17 cellular contexts compared by ENCODE assay signal in the genomic region with DNA sequence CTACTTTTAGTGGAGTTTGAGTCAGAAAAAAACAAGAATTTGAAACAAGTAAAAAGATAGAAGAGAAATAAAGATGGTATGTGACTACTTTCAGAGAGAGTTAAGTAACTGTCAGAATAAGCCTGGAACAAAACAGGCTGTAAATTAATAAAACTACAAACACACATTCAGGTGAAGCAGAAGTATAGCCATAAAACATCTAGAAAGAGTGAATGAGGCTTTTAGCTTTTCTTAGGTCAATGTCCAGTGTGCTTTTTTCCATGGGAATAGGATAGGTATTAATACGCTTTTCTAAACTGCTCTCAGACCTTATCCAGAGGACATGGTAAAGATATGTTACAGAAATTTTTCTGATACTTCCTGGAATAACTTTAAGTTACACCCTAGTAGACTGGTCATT. TPM values are rescaled to one million over a fixed set of nuclear protein-coding genes. Genes with fewer than 3 reads are reported as not detected.
DNase-seq lines count a peak whose midpoint lies in the region; ATAC-seq, FAIRE-seq and TF ChIP-seq lines count a peak whose summit lies in the region.
"Had no signal": no experiment of that assay in that cellular context is flagged by ENCODE, and none has a peak within 500 bp of the region (broad histone marks: within the 10 kb centered on the region; RNA-seq: fewer than 3 reads in every experiment).

No MANE protein-coding gene starts in this region.

- no peak overlapping the region for H3K4me3 ChIP-seq in astrocyte (ENCODE audit: insufficient read depth, low read depth, low read length)
- H3K4me3 ChIP-seq: GM23338, HAP-1 had no signal

- H2AFZ ChIP-seq in astrocyte (ENCODE audit: low read depth, low read length): no peak overlapping the region
- H2AFZ ChIP-seq: GM23338 had no signal

- H3K36me3 ChIP-seq in astrocyte (ENCODE audit: insufficient read depth, low read length): peaks cover 2% of the 10 kb centered on the region

- TF ChIP-seq CTCF in astrocyte (IDR thresholded peaks at IDR 0.05; ENCODE audit: insufficient read depth, low read depth, low read length) (no peak), mesothelial cell of epicardium (IDR thresholded peaks at IDR 0.05; ENCODE audit: unreplicated experiment) (no peak), nephron progenitor cell (IDR thresholded peaks at IDR 0.05) (no peak)

- H3K9ac ChIP-seq in astrocyte (ENCODE audit: low read length): no peak overlapping the region

- peak; percentile 17 for FAIRE-seq in astrocyte (lab: Jason Lieb, UNC)

- peak overlapping the region; percentile 43 for H3K27ac Mint-ChIP-seq in activated naive CD8-positive, alpha-beta T cell
- H3K27ac Mint-ChIP-seq in activated naive CD8-positive, alpha-beta T cell treated with anti-CD3 and anti-CD28 coated beads for 36 hours: no peak overlapping the region
- no peak overlapping the region for H3K27ac Mint-ChIP-seq in astrocyte (ENCODE audit: unreplicated experiment)
- H3K27ac Mint-ChIP-seq in mesothelial cell of epicardium: peak overlapping the region; percentile 58
- no peak overlapping the region for H3K27ac Mint-ChIP-seq in nephron progenitor cell
- H3K27ac Mint-ChIP-seq: CD14-positive monocyte; CD8-positive, alpha-beta T cell; GM23338; IgD-negative memory B cell had no signal

- no peak overlapping the region for H3K4me2 ChIP-seq in astrocyte (ENCODE audit: low read length)
- H3K4me2 ChIP-seq: GM23338 had no signal

- no peak overlapping the region for H3K4me3 Mint-ChIP-seq in activated naive CD8-positive, alpha-beta T cell
- no peak overlapping the region for H3K4me3 Mint-ChIP-seq in activated naive CD8-positive, alpha-beta T cell treated with anti-CD3 and anti-CD28 coated beads for 36 hours
- H3K4me3 Mint-ChIP-seq in astrocyte (ENCODE audit: unreplicated experiment) (no peak overlapping the region), mesothelial cell of epicardium (no peak overlapping the region), nephron progenitor cell (no peak overlapping the region)
- H3K4me3 Mint-ChIP-seq: CD14-positive monocyte; CD8-positive, alpha-beta T cell; GM23338; IgD-negative memory B cell had no signal

- no peak for ATAC-seq in GM18861 (IDR thresholded peaks at IDR 0.05; ENCODE audit: unreplicated experiment)
- ATAC-seq: CD8-positive, alpha-beta T cell; GM23338 had no signal

- H4K20me1 ChIP-seq in astrocyte (ENCODE audit: insufficient read depth, low read length): no peaks in the 10 kb centered on the region

- no peak overlapping the region for H3K27ac ChIP-seq in astrocyte (ENCODE audit: low read depth, low read length)
- H3K27ac ChIP-seq: 22Rv1 had no signal

- no peaks in the 10 kb centered on the region for H3K4me1 ChIP-seq in astrocyte (ENCODE audit: insufficient read depth, low read length)
- H3K4me1 ChIP-seq: HAP-1 had no signal

- no peaks in the 10 kb centered on the region for H3K9me3 ChIP-seq in astrocyte (ENCODE audit: insufficient read depth, low read depth, low read length)
- H3K9me3 ChIP-seq: HAP-1 had no signal

- H3K4me1 Mint-ChIP-seq in activated naive CD8-positive, alpha-beta T cell (ENCODE audit: low read depth): peaks cover 6% of the 10 kb centered on the region
- H3K4me1 Mint-ChIP-seq in activated naive CD8-positive, alpha-beta T cell treated with anti-CD3 and anti-CD28 coated beads for 36 hours: peaks cover 13% of the 10 kb centered on the region
- H3K4me1 Mint-ChIP-seq in astrocyte (ENCODE audit: low read depth, unreplicated experiment) (no peaks in the 10 kb centered on the region), mesothelial cell of epicardium (no peaks in the 10 kb centered on the region), nephron progenitor cell (no peaks in the 10 kb centered on the region)
- H3K4me1 Mint-ChIP-seq: CD14-positive monocyte, GM23338 had no signal

- no peak for DNase-seq in activated naive CD8-positive, alpha-beta T cell treated with anti-CD3 and anti-CD28 coated beads for 36 hours
- DNase-seq in astrocyte (ENCODE audit: low read depth) (no peak), mesothelial cell of epicardium (ENCODE audit: low spot score in 2 of 2, unreplicated experiment in 2 of 2) (no peak), superior temporal gyrus (ENCODE audit: extremely low spot score) (no peak), nephron progenitor cell (no peak)
- DNase-seq in stimulated activated CD4-positive, alpha-beta T cell treated with anti-CD3 and anti-CD28 coated beads, Interleukin-4, amount 100 ng/mL, for 24 hours: no peak
- DNase-seq: CD8-positive, alpha-beta T cell; COR-L47; DND-41; GDM1 had no signal

- H3K27me3 ChIP-seq in astrocyte (ENCODE audit: insufficient read depth, low read length): no peaks in the 10 kb centered on the region

- no peaks in the 10 kb centered on the region for H3K79me2 ChIP-seq in astrocyte (ENCODE audit: insufficient read depth, low read length)

- peaks cover 5% of the 10 kb centered on the region for H3K9me3 Mint-ChIP-seq in activated naive CD8-positive, alpha-beta T cell (ENCODE audit: low read depth)
- H3K9me3 Mint-ChIP-seq in activated naive CD8-positive, alpha-beta T cell treated with anti-CD3 and anti-CD28 coated beads for 36 hours: peaks cover 7% of the 10 kb centered on the region
- peaks cover 3% of the 10 kb centered on the region for H3K9me3 Mint-ChIP-seq in astrocyte (ENCODE audit: unreplicated experiment)
- H3K9me3 Mint-ChIP-seq in mesothelial cell of epicardium: peaks cover 22% of the 10 kb centered on the region
- H3K9me3 Mint-ChIP-seq in nephron progenitor cell: peaks cover 19% of the 10 kb centered on the region
- H3K9me3 Mint-ChIP-seq: GM23338 had no signal

- peaks cover 23% of the 10 kb centered on the region for H3K36me3 Mint-ChIP-seq in activated naive CD8-positive, alpha-beta T cell
- H3K36me3 Mint-ChIP-seq in activated naive CD8-positive, alpha-beta T cell treated with anti-CD3 and anti-CD28 coated beads for 36 hours: peaks cover 38% of the 10 kb centered on the region
- H3K36me3 Mint-ChIP-seq in astrocyte (ENCODE audit: low read depth, unreplicated experiment): peaks cover 16% of the 10 kb centered on the region
- H3K36me3 Mint-ChIP-seq in mesothelial cell of epicardium: peaks cover 49% of the 10 kb centered on the region
- peaks cover 49% of the 10 kb centered on the region for H3K36me3 Mint-ChIP-seq in nephron progenitor cell (ENCODE audit: low read depth)

- no peaks in the 10 kb centered on the region for H3K27me3 Mint-ChIP-seq in activated naive CD8-positive, alpha-beta T cell
- H3K27me3 Mint-ChIP-seq in activated naive CD8-positive, alpha-beta T cell treated with anti-CD3 and anti-CD28 coated beads for 36 hours: no peaks in the 10 kb centered on the region
- H3K27me3 Mint-ChIP-seq in astrocyte (ENCODE audit: low read depth, unreplicated experiment) (no peaks in the 10 kb centered on the region), mesothelial cell of epicardium (ENCODE audit: low read depth) (no peaks in the 10 kb centered on the region), nephron progenitor cell (ENCODE audit: low read depth, poor library complexity) (no peaks in the 10 kb centered on the region)
- H3K27me3 Mint-ChIP-seq: IgD-negative memory B cell had no signal

RNA-seq across cellular contexts. Expression of a gene that starts 23.2 kb away (rescaled TPM):
- 10 to 100 TPM; 27.7 to 28.8 TPM for total RNA-seq in activated naive CD8-positive, alpha-beta T cell treated with anti-CD3 and anti-CD28 coated beads for 36 hours
- total RNA-seq in astrocyte (42.8 and 42.9 TPM in 2 replicates), mesothelial cell of epicardium (73.9 to 84.7 TPM (median 81.3 TPM) in 3 replicates)

Comparison
In these comparisons a context has a peak if more than half of its experiments do, and no peak if none do; other contexts are left out.
1. H3K27ac Mint-ChIP-seq: peak in activated naive CD8-positive, alpha-beta T cell (single experiment) and mesothelial cell of epicardium (single experiment); none in activated naive CD8-positive, alpha-beta T cell treated with anti-CD3 and anti-CD28 coated beads for 36 hours (single experiment), astrocyte (single experiment) and nephron progenitor cell (single experiment).